16 cellular contexts compared by ENCODE assay signal in the genomic region with DNA sequence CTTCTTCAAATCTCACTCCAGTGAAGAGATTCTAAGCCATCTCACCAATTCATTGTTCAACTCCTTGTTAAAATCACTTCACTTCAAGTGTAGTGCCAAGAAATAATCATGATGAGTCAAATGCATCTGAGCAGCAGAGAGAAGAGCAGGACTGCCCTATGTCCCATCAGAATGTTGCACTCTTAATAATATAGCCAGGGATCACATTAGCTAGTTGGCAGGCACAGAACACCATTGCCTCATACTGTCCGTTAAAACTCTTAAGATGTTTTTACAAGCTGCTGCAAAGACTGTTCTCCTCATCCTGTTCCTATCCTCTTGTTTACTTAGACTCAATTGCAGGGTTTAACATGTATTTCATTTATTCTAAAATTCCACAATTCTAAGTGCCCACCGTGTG.
DNase-seq lines count a peak whose midpoint lies in the region; ATAC-seq and TF ChIP-seq lines count a peak whose summit lies in the region.
"Had no signal": no experiment of that assay in that cellular context is flagged by ENCODE, and none has a peak within 500 bp of the region (broad histone marks: within the 10 kb centered on the region; RNA-seq: fewer than 3 reads in every experiment).

No MANE protein-coding gene starts in this region.

- H3K27ac Mint-ChIP-seq in T-helper 17 cell: no peak overlapping the region
- H3K27ac Mint-ChIP-seq: activated naive CD8-positive, alpha-beta T cell; CD4-positive, alpha-beta T cell; stimulated activated naive CD8-positive, alpha-beta T cell treated with anti-CD3 and anti-CD28 coated beads, Interleukin-15, Interleukin-2, amounts not matched to agents 100 ng/mL and 50 ng/mL, for 24 hours had no signal

- no peaks in the 10 kb centered on the region for H3K36me3 Mint-ChIP-seq in T-helper 17 cell (ENCODE audit: low read depth)
- H3K36me3 Mint-ChIP-seq: activated naive CD8-positive, alpha-beta T cell had no signal

- H3K4me2 ChIP-seq in skeletal muscle satellite cell (ENCODE audit: low read length): peak overlapping the region; percentile 27
- no peak overlapping the region for H3K4me2 ChIP-seq in MM.1S (ENCODE audit: low read depth, low read length)

- H3K27me3 ChIP-seq in heart left ventricle (no peaks in the 10 kb centered on the region), skeletal muscle satellite cell (ENCODE audit: control insufficient read depth, insufficient read depth, low read length) (no peaks in the 10 kb centered on the region), MM.1S (replicated peaks; ENCODE audit: insufficient read depth, low read length) (no peaks in the 10 kb centered on the region)

- no peak overlapping the region for H3K4me3 Mint-ChIP-seq in T-helper 17 cell
- H3K4me3 Mint-ChIP-seq: activated naive CD8-positive, alpha-beta T cell; CD4-positive, alpha-beta T cell; H9; stimulated activated naive CD8-positive, alpha-beta T cell treated with anti-CD3 and anti-CD28 coated beads, Interleukin-15, Interleukin-2, amounts not matched to agents 100 ng/mL and 50 ng/mL, for 24 hours had no signal

- intact Hi-C loops in heart left ventricle (cut with DNase I): loop anchor here in 1 of 10 donors (5.0 kb wide), 2 partner anchors 146 to 431 kb away; a partner anchor contains a TSS

- no peaks in the 10 kb centered on the region for H3F3A ChIP-seq in MM.1S (ENCODE audit: insufficient read depth, low read length)

- no peaks in the 10 kb centered on the region for H4K20me1 ChIP-seq in MM.1S (ENCODE audit: insufficient read depth, low read length)

- no peak for TF ChIP-seq POLR2A in heart left ventricle (IDR thresholded peaks at IDR 0.05)

- H3K36me3 ChIP-seq in heart left ventricle: no peaks in the 10 kb centered on the region
- H3K36me3 ChIP-seq in skeletal muscle satellite cell (ENCODE audit: insufficient read depth, low read length): no peaks in the 10 kb centered on the region
- H3K36me3 ChIP-seq in MM.1S (replicated peaks; ENCODE audit: insufficient read depth, low read length): no peaks in the 10 kb centered on the region

- TF ChIP-seq CTCF in heart left ventricle (IDR thresholded peaks at IDR 0.05) (no peak), MM.1S (IDR thresholded peaks at IDR 0.05; ENCODE audit: low read length) (no peak)

- no peaks in the 10 kb centered on the region for H3K9me2 ChIP-seq in MM.1S (replicated peaks; ENCODE audit: insufficient read depth, low read length)

- H3K27ac ChIP-seq in heart left ventricle: peak overlapping the region in 2 of 12 donors; percentile 22 to 46
- H3K27ac ChIP-seq in MM.1S (ENCODE audit: low read length): no peak overlapping the region

- no peaks in the 10 kb centered on the region for H3K79me2 ChIP-seq in MM.1S (ENCODE audit: low read length)

- WGBS in heart left ventricle, 4 donors: 53 to 76% (median 56%) methylated on average over 2 of the region's 2 CpGs

- peaks cover 0 to 32% (median 4%) of the 10 kb centered on the region in 12 donors for H3K4me1 ChIP-seq in heart left ventricle
- H3K4me1 ChIP-seq in skeletal muscle satellite cell (ENCODE audit: control insufficient read depth, insufficient read depth, low read length): peaks cover 13% of the 10 kb centered on the region
- no peaks in the 10 kb centered on the region for H3K4me1 ChIP-seq in MM.1S (ENCODE audit: low read length)

- no peaks in the 10 kb centered on the region for H3K4me1 Mint-ChIP-seq in T-helper 17 cell
- H3K4me1 Mint-ChIP-seq: H9 had no signal

- H3K4me3 ChIP-seq in heart left ventricle: no peak overlapping the region
- H3K4me3 ChIP-seq in skeletal muscle satellite cell (ENCODE audit: low read length): no peak overlapping the region
- no peak overlapping the region for H3K4me3 ChIP-seq in MM.1S (ENCODE audit: low read length)

- H3K9ac ChIP-seq in skeletal muscle satellite cell (ENCODE audit: low read depth, low read length): no peak overlapping the region
- no peak overlapping the region for H3K9ac ChIP-seq in MM.1S (ENCODE audit: low read length)

- peak; percentile 47 for DNase-seq in GM03348 (ENCODE audit: low spot score)
- peak; percentile 17 for DNase-seq in amniotic epithelial cell (ENCODE audit: low read depth)
- no peak for DNase-seq in heart left ventricle
- DNase-seq in T-helper 17 cell: no peak
- DNase-seq in DMS153 (lab: John Stamatoyannopoulos, UW): no peak
- no peak for DNase-seq in MM.1S
- DNase-seq: activated CD4-positive, CD25-positive, alpha-beta regulatory T cell; activated CD8-positive, alpha-beta memory T cell treated with anti-CD3 and anti-CD28 coated beads, Interleukin-2, amount 50 U/mL, for 4 hours; CD4-positive, alpha-beta T cell; GF-D8; H9; NCI-H226 had no signal

- H3K27me3 Mint-ChIP-seq in T-helper 17 cell: no peaks in the 10 kb centered on the region
- H3K27me3 Mint-ChIP-seq: CD4-positive, alpha-beta T cell; stimulated activated naive CD8-positive, alpha-beta T cell treated with anti-CD3 and anti-CD28 coated beads, Interleukin-15, Interleukin-2, amounts not matched to agents 100 ng/mL and 50 ng/mL, for 24 hours had no signal

- H2AFZ ChIP-seq in MM.1S (ENCODE audit: low read length): no peak overlapping the region

- ATAC-seq in heart left ventricle: peak in 3 of 4 donors; percentile 42 to 63 (median 42)
- no peak for ATAC-seq in T-helper 17 cell
- no peak for ATAC-seq in HG02571 (IDR thresholded peaks at IDR 0.05; ENCODE audit: unreplicated experiment)

- H3K9me3 ChIP-seq in heart left ventricle (no peaks in the 10 kb centered on the region), skeletal muscle satellite cell (replicated peaks; ENCODE audit: low read length) (no peaks in the 10 kb centered on the region), T-helper 17 cell (ENCODE audit: control insufficient read depth, low read length, poor library complexity, severe bottlenecking) (no peaks in the 10 kb centered on the region), MM.1S (replicated peaks; ENCODE audit: insufficient read depth, low read length) (no peaks in the 10 kb centered on the region)

Comparison
In these comparisons a context has a peak if more than half of its experiments do, and no peak if none do; other contexts are left out.
1. DNase-seq: peak in GM03348 (single experiment) and amniotic epithelial cell (single experiment); none in heart left ventricle (0 of 5), T-helper 17 cell (0 of 3), DMS153 (single experiment) and MM.1S (single experiment).
2. ATAC-seq: peak in heart left ventricle (3 of 4); none in T-helper 17 cell (single experiment) and HG02571 (single experiment).